ENCODE assay signal across 24 cellular contexts in the genomic region with DNA sequence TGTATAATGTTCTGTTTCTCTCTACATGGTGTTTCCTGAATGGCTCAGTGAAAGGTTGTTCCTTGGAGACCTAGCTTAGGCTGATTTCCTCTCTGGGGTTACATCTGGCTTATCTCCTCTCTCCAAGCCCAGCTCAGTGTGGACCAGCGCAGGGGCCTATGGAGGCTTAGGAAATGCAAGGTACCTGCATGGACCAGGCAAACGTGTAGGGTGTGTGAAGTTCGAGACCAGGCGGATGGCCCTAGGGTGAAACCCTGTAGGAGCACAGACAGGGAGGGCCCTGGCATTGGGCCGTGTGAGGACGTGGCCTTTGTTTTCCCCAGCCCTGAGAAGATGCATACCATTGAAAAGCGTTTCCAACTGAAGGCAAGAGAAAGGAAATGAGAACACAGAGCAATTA. TPM values are rescaled to one million over a fixed set of nuclear protein-coding genes. Genes with fewer than 3 reads are reported as not detected.
DNase-seq lines count a peak whose midpoint lies in the region; ATAC-seq and TF ChIP-seq lines count a peak whose summit lies in the region.
"Had no signal": no experiment of that assay in that cellular context is flagged by ENCODE, and none has a peak within 500 bp of the region (broad histone marks: within the 10 kb centered on the region; RNA-seq: fewer than 3 reads in every experiment).

No MANE protein-coding gene starts in this region.

- 76% methylated on average over 7 of the region's 7 CpGs for WGBS in prostate gland

- TF ChIP-seq CTCF in right atrium auricular region (IDR thresholded peaks at IDR 0.05) (no peak), foreskin keratinocyte (conservative IDR thresholded peaks at IDR 0.05) (no peak), prostate gland (IDR thresholded peaks at IDR 0.05) (no peak)

- intact Hi-C loops in left ventricle myocardium superior (cut with micrococcal nuclease) (no loop called here), prostate gland (cut with DNase I) (no loop called here)

- H3K27me3 ChIP-seq in right atrium auricular region: no peaks in the 10 kb centered on the region
- no peaks in the 10 kb centered on the region for H3K27me3 ChIP-seq in foreskin keratinocyte
- H3K27me3 ChIP-seq in effector memory CD4-positive, alpha-beta T cell (replicated peaks; ENCODE audit: control insufficient read depth, insufficient read depth, low read length, poor library complexity, severe bottlenecking): no peaks in the 10 kb centered on the region
- no peaks in the 10 kb centered on the region for H3K27me3 ChIP-seq in CD8-positive, alpha-beta memory T cell (ENCODE audit: insufficient read depth, low read length, poor library complexity, severe bottlenecking)
- H3K27me3 ChIP-seq in prostate gland (replicated peaks; ENCODE audit: insufficient read depth): no peaks in the 10 kb centered on the region

- POLR2A ChIA-PET in CD8-positive, alpha-beta memory T cell (lab: Charles Lee): no interaction called here

- ATAC-seq in left ventricle myocardium superior: peak; percentile 45
- ATAC-seq in foreskin keratinocyte: peak; percentile 16
- no peak for ATAC-seq in GM21528 (IDR thresholded peaks at IDR 0.05; ENCODE audit: low FRiP score, unreplicated experiment)

- H3K4me3 ChIP-seq in right atrium auricular region (no peak overlapping the region), prostate gland (no peak overlapping the region)
- no peak overlapping the region for H3K4me3 ChIP-seq in effector memory CD4-positive, alpha-beta T cell (ENCODE audit: insufficient read depth, low read depth, low read length, poor library complexity, severe bottlenecking)
- H3K4me3 ChIP-seq in CD8-positive, alpha-beta memory T cell (ENCODE audit: low read length): no peak overlapping the region

- DNase-seq in left ventricle myocardium superior: no peak
- no peak for DNase-seq in right atrium auricular region (ENCODE audit: low spot score)
- peak; percentile 49 for DNase-seq in dermis blood vessel endothelial cell
- no peak for DNase-seq in foreskin keratinocyte
- DNase-seq in effector memory CD4-positive, alpha-beta T cell: no peak
- no peak for DNase-seq in CD8-positive, alpha-beta memory T cell
- DNase-seq in prostate gland (ENCODE audit: low spot score): no peak
- DNase-seq: C1 segment of cervical spinal cord; Caco-2; CD4-positive, alpha-beta memory T cell; NCI-H1048; NCI-H1417; NCI-H1694 treated with DMSO at 0.1 percent for 48 hours; NCI-H2081; NCI-H2171; NCI-H226; NCI-H510A; NCI-H69; RPMI8226; SHP77 treated with DMSO at 0.1 percent for 48 hours had no signal

- H3K27me3 Mint-ChIP-seq in CD8-positive, alpha-beta memory T cell: peaks cover 0 to 2% of the 10 kb centered on the region in 2 donors
- H3K27me3 Mint-ChIP-seq: CD4-positive, alpha-beta memory T cell; IgD-negative memory B cell had no signal

- H3K4me1 Mint-ChIP-seq in CD8-positive, alpha-beta memory T cell: peaks cover 0 to 4% (median 0%) of the 10 kb centered on the region in 3 donors

- H3K4me3 Mint-ChIP-seq in CD8-positive, alpha-beta memory T cell: no peak overlapping the region
- H3K4me3 Mint-ChIP-seq: CD4-positive, alpha-beta memory T cell had no signal

- H3K9me3 ChIP-seq in right atrium auricular region: no peaks in the 10 kb centered on the region
- no peaks in the 10 kb centered on the region for H3K9me3 ChIP-seq in effector memory CD4-positive, alpha-beta T cell (ENCODE audit: control insufficient read depth, low read length)
- no peaks in the 10 kb centered on the region for H3K9me3 ChIP-seq in CD8-positive, alpha-beta memory T cell (ENCODE audit: low read length)
- no peaks in the 10 kb centered on the region for H3K9me3 ChIP-seq in prostate gland
- H3K9me3 ChIP-seq: Caco-2 had no signal

- CTCF ChIA-PET in CD8-positive, alpha-beta memory T cell (lab: Charles Lee): no interaction called here

- H3K4me1 ChIP-seq in right atrium auricular region: peaks cover 0 to 8% of the 10 kb centered on the region in 2 donors
- H3K4me1 ChIP-seq in foreskin keratinocyte: no peaks in the 10 kb centered on the region
- no peaks in the 10 kb centered on the region for H3K4me1 ChIP-seq in effector memory CD4-positive, alpha-beta T cell (ENCODE audit: control insufficient read depth, insufficient read depth, low read length, poor library complexity, severe bottlenecking)
- H3K4me1 ChIP-seq in CD8-positive, alpha-beta memory T cell (ENCODE audit: insufficient read depth, low read length): no peaks in the 10 kb centered on the region
- no peaks in the 10 kb centered on the region for H3K4me1 ChIP-seq in prostate gland (replicated peaks)
- H3K4me1 ChIP-seq: Caco-2 had no signal

- no peak overlapping the region for H3K27ac ChIP-seq in right atrium auricular region
- no peak overlapping the region for H3K27ac ChIP-seq in foreskin keratinocyte
- H3K27ac ChIP-seq in effector memory CD4-positive, alpha-beta T cell (ENCODE audit: insufficient read depth, low read length, poor library complexity, severe bottlenecking): no peak overlapping the region
- H3K27ac ChIP-seq in CD8-positive, alpha-beta memory T cell (ENCODE audit: low read depth, low read length): no peak overlapping the region
- H3K27ac ChIP-seq in prostate gland: no peak overlapping the region
- H3K27ac ChIP-seq: HL-60, KMS-11 had no signal

- H3K36me3 ChIP-seq in right atrium auricular region (no peaks in the 10 kb centered on the region), prostate gland (no peaks in the 10 kb centered on the region)
- no peaks in the 10 kb centered on the region for H3K36me3 ChIP-seq in effector memory CD4-positive, alpha-beta T cell (ENCODE audit: control insufficient read depth, insufficient read depth, low read length)
- H3K36me3 ChIP-seq in CD8-positive, alpha-beta memory T cell (ENCODE audit: insufficient read depth, low read length): no peaks in the 10 kb centered on the region

- H3K27ac Mint-ChIP-seq in CD8-positive, alpha-beta memory T cell: no peak overlapping the region
- H3K27ac Mint-ChIP-seq: CD4-positive, alpha-beta memory T cell; IgD-negative memory B cell had no signal

- H3K9me3 Mint-ChIP-seq in CD8-positive, alpha-beta memory T cell: peaks cover 0 to 6% (median 0%) of the 10 kb centered on the region in 5 donors

- no peak for TF ChIP-seq POLR2A in prostate gland (IDR thresholded peaks at IDR 0.05)

- no peaks in the 10 kb centered on the region for H3K36me3 Mint-ChIP-seq in CD8-positive, alpha-beta memory T cell
- H3K36me3 Mint-ChIP-seq: CD4-positive, alpha-beta memory T cell; IgD-negative memory B cell had no signal

RNA-seq across cellular contexts. Expression of a gene that starts 59.0 kb away (rescaled TPM):
- total RNA-seq in left ventricle myocardium superior: 16.3 TPM
- 10 to 100 TPM; 13.0 to 16.8 TPM for total RNA-seq in right atrium auricular region
- 120 and 124 TPM in 2 replicates for total RNA-seq in dermis blood vessel endothelial cell
- 48.4 and 56.5 TPM in 2 replicates for total RNA-seq in foreskin keratinocyte
- polyA plus RNA-seq in foreskin keratinocyte: 10.4 and 12.0 TPM in 2 replicates
- under 1 TPM; 0.16 to 0.18 TPM for total RNA-seq in CD8-positive, alpha-beta memory T cell
- polyA plus RNA-seq in CD8-positive, alpha-beta memory T cell: not detected
- total RNA-seq in prostate gland: 10 to 100 TPM; 41.2 to 56.0 TPM
- polyA plus RNA-seq: CD4-positive, alpha-beta memory T cell; IgD-negative memory B cell had no signal

Comparison
In these comparisons a context has a peak if more than half of its experiments do, and no peak if none do; other contexts are left out.
1. RNA of a gene that starts 59.0 kb away (total RNA-seq): 120 to 124 TPM in dermis blood vessel endothelial cell, 41.2 to 56.0 TPM in prostate gland, 48.4 to 56.5 TPM in foreskin keratinocyte, 13.0 to 16.8 TPM in right atrium auricular region and 16.3 TPM in left ventricle myocardium superior (single experiment); 0.16 to 0.18 TPM in CD8-positive, alpha-beta memory T cell; every median in the first group is over 10 times any median in the second.